ENCODE assay signal across 27 cellular contexts in the genomic region with DNA sequence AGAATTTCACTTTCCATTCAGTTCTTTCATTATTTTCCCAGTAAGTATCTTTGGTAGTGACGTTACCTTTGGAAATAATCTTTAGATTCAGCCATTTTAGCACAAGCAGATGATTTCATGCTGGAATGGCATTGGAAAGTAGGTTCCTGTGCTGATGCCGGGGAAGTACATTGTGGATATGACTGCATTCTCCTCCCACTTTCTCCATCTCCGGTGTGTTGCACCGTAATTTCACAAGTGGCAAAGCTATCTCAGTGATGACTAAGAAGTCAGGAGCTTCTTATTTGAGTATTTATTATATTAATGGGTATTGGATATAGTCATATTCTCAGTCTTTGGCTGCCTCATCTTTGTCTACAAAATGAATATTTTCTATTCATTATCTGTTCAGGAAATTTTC.
"Had no signal": no experiment of that assay in that cellular context is flagged by ENCODE, and none has a peak within 500 bp of the region (broad histone marks: within the 10 kb centered on the region; RNA-seq: fewer than 3 reads in every experiment).

No MANE protein-coding gene starts in this region.

- H3K36me3 ChIP-seq: neutrophil, pancreas, vagina had no signal

- H3K4me1 ChIP-seq: suprapubic skin, transverse colon had no signal

- H3K9me3 ChIP-seq: neutrophil, pancreas, suprapubic skin, vagina had no signal

- H3K4me3 Mint-ChIP-seq: immature natural killer cell; mesothelial cell of epicardium; naive B cell; natural killer cell treated with Interleukin-12 subunit alpha and Interleukin-12 subunit beta and Interleukin-15 and Interleukin-18, amount 100 ng/mL, for 72 hours; neural crest cell; stimulated activated naive CD8-positive, alpha-beta T cell treated with anti-CD3 and anti-CD28 coated beads, Interleukin-15, amount 100 ng/mL, for 72 hours had no signal

- H3K4me1 Mint-ChIP-seq: immature natural killer cell; neural crest cell; stimulated activated naive CD8-positive, alpha-beta T cell treated with anti-CD3 and anti-CD28 coated beads, Interleukin-15, amount 100 ng/mL, for 72 hours had no signal

- H3K27me3 ChIP-seq: neutrophil, pancreas, suprapubic skin, transverse colon, vagina had no signal

- H3K9me3 Mint-ChIP-seq: immature natural killer cell; mesothelial cell of epicardium; natural killer cell treated with Interleukin-12 subunit alpha and Interleukin-12 subunit beta and Interleukin-15 and Interleukin-18, amount 100 ng/mL, for 72 hours; neural crest cell; stimulated activated naive CD8-positive, alpha-beta T cell treated with anti-CD3 and anti-CD28 coated beads, Interleukin-15, amount 100 ng/mL, for 72 hours had no signal

- ATAC-seq: esophagus mucosa; mucosa of descending colon; natural killer cell treated with Interleukin-12 subunit alpha and Interleukin-12 subunit beta and Interleukin-15 and Interleukin-18, amount 100 ng/mL, for 72 hours; pancreas; sciatic nerve; stimulated activated naive CD8-positive, alpha-beta T cell treated with anti-CD3 and anti-CD28 coated beads, Interleukin-15, amount 100 ng/mL, for 72 hours had no signal

- H3K27ac ChIP-seq: epithelial cell of prostate, neutrophil, pancreas, suprapubic skin, transverse colon, vagina had no signal

- H3K27me3 Mint-ChIP-seq: naive B cell; natural killer cell treated with Interleukin-12 subunit alpha and Interleukin-12 subunit beta and Interleukin-15 and Interleukin-18, amount 100 ng/mL, for 72 hours; stimulated activated naive CD8-positive, alpha-beta T cell treated with anti-CD3 and anti-CD28 coated beads, Interleukin-15, amount 100 ng/mL, for 72 hours had no signal

- DNase-seq: cortex of kidney; effector CD4-positive, alpha-beta T cell; foreskin melanocyte; glutamatergic neuron; hypothalamus; immature natural killer cell; mesenchymal stem cell; mucosa of descending colon; naive B cell; pancreas; stimulated activated CD4-positive, alpha-beta T cell treated with anti-CD3 and anti-CD28 coated beads, Interleukin-12 subunit alpha, Interleukin-12 subunit beta, amount 100 ng/mL, for 4 hours; stimulated activated CD4-positive, alpha-beta T cell treated with anti-CD3 and anti-CD28 coated beads, Interleukin-1b, Interleukin-23, amount 100 ng/mL, for 48 hours; stimulated activated CD4-positive, alpha-beta T cell treated with anti-CD3 and anti-CD28 coated beads, Interleukin-4, amount 100 ng/mL, for 1 hour; stimulated activated CD8-positive, alpha-beta memory T cell treated with anti-CD3 and anti-CD28 coated beads, Interleukin-4, amount 100 ng/mL, for 48 hours; stimulated activated naive CD4-positive, alpha-beta T cell; stimulated activated naive CD8-positive, alpha-beta T cell treated with anti-CD3 and anti-CD28 coated beads, Interleukin-15, amount 100 ng/mL, for 72 hours; transverse colon had no signal

- H3K27ac Mint-ChIP-seq: immature natural killer cell; mesothelial cell of epicardium; naive B cell; natural killer cell treated with Interleukin-12 subunit alpha and Interleukin-12 subunit beta and Interleukin-15 and Interleukin-18, amount 100 ng/mL, for 72 hours; stimulated activated naive CD8-positive, alpha-beta T cell treated with anti-CD3 and anti-CD28 coated beads, Interleukin-15, amount 100 ng/mL, for 72 hours had no signal

- H3K36me3 Mint-ChIP-seq: natural killer cell treated with Interleukin-12 subunit alpha and Interleukin-12 subunit beta and Interleukin-15 and Interleukin-18, amount 100 ng/mL, for 72 hours had no signal

- H3K4me3 ChIP-seq: mucosa of descending colon, pancreas, smooth muscle cell, suprapubic skin, transverse colon, vagina had no signal
